Comparison of ENCODE assay signal across 20 cellular contexts in the genomic region with DNA sequence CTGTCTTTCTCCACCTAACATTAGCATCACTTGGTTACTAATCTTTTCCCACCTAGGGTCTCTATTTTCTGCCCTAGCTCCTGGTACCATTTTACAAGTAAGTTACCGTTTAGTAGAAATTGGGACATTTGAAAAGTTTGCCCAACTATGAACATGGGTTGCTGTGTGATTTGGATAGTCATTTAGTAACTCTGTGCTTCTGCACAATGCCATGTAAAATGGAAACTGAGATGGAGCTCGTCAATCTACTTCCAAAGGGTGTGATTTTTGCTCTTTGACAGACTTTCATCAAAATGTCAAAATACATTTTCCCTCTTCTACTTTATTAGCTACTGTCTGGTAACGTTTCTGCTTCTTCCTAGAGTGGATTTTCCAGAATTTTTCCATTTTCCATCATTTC.
DNase-seq lines count a peak whose midpoint lies in the region; ATAC-seq and TF ChIP-seq lines count a peak whose summit lies in the region.
"Had no signal": no experiment of that assay in that cellular context is flagged by ENCODE, and none has a peak within 500 bp of the region (broad histone marks: within the 10 kb centered on the region; RNA-seq: fewer than 3 reads in every experiment).

No MANE protein-coding gene starts in this region.

- no peak for TF ChIP-seq CTCF in CD14-positive monocyte (IDR thresholded peaks at IDR 0.05)
- no peak for TF ChIP-seq CTCF in OCI-LY1 (IDR thresholded peaks at IDR 0.05; ENCODE audit: low read length)

- H3K79me2 ChIP-seq in OCI-LY1 (ENCODE audit: insufficient read depth, low read length) = no peaks in the 10 kb centered on the region

- H3K9me3 ChIP-seq in OCI-LY1 (ENCODE audit: low read length) = 0 out of 2 replicates have a peak, but pooled peaks cover 4% of the 10 kb centered on the region
- H3K9me3 ChIP-seq: BE2C had no signal

- H3K4me3 Mint-ChIP-seq in activated CD4-positive, alpha-beta T cell treated with anti-CD3 and anti-CD28 coated beads, Interleukin-2, amount 10 ng/mL, durations not matched to agents 24 days and 14 days = no peak overlapping the region
- peak overlapping the region in 1 of 2 donors; percentile 18 for H3K4me3 Mint-ChIP-seq in CD14-positive monocyte
- H3K4me3 Mint-ChIP-seq in activated naive CD8-positive, alpha-beta T cell treated with anti-CD3 and anti-CD28 coated beads, Interleukin-2, amount 50 U/mL, for 24 hours = peak overlapping the region; percentile 5
- H3K4me3 Mint-ChIP-seq: HFFc6 had no signal

- H3K27ac Mint-ChIP-seq in activated CD4-positive, alpha-beta T cell treated with anti-CD3 and anti-CD28 coated beads, Interleukin-2, amount 10 ng/mL, durations not matched to agents 24 days and 14 days = peak overlapping the region; percentile 31
- peak overlapping the region; percentile 77 to 86 (median 85) for H3K27ac Mint-ChIP-seq in CD14-positive monocyte
- H3K27ac Mint-ChIP-seq in activated naive CD8-positive, alpha-beta T cell treated with anti-CD3 and anti-CD28 coated beads, Interleukin-2, amount 50 U/mL, for 24 hours = peak overlapping the region; percentile 84

- no peaks in the 10 kb centered on the region for H3K9me2 ChIP-seq in OCI-LY1 (ENCODE audit: low read depth, low read length)

- intact Hi-C loops in activated CD4-positive, alpha-beta T cell treated with anti-CD3 and anti-CD28 coated beads, Interleukin-2, amount 10 ng/mL, durations not matched to agents 24 days and 14 days (cut with micrococcal nuclease) = no loop called here
- intact Hi-C loops in CD14-positive monocyte (cut with micrococcal nuclease) (no loop called here), posterior vena cava (cut with DNase I) (no loop called here)

- DNase-seq in activated CD4-positive, alpha-beta T cell treated with anti-CD3 and anti-CD28 coated beads, Interleukin-2, amount 10 ng/mL, durations not matched to agents 24 days and 14 days = no peak
- no peak for DNase-seq in activated CD4-positive, alpha-beta T cell treated with anti-CD3 and anti-CD28 coated beads, Interleukin-2, amount 50 U/mL, for 4 hours
- DNase-seq in CD14-positive monocyte (ENCODE audit: low spot score) (no peak), posterior vena cava (ENCODE audit: low spot score) (no peak), iPS-NIHi11 (ENCODE audit: low spot score) (no peak)
- no peak for DNase-seq in activated naive CD8-positive, alpha-beta T cell treated with anti-CD3 and anti-CD28 coated beads, Interleukin-2, amount 50 U/mL, for 24 hours
- no peak for DNase-seq in stimulated activated CD8-positive, alpha-beta memory T cell treated with anti-CD3 and anti-CD28 coated beads, Interleukin-4, amount 100 ng/mL, for 48 hours
- DNase-seq: 8988T; BE2C; CD8-positive, alpha-beta memory T cell; DND-41; GOT3; HFFc6; NCI-H1417; NCI-H187 treated with DMSO at 0.1 percent for 48 hours; NCI-H69; NK-92 treated with Interleukin-12 subunit alpha and Interleukin-12 subunit beta, amount 100 ng/mL, for 24 hours had no signal

- no peak overlapping the region for H3K4me2 ChIP-seq in OCI-LY1 (ENCODE audit: low read length)

- H3K9me3 Mint-ChIP-seq in activated CD4-positive, alpha-beta T cell treated with anti-CD3 and anti-CD28 coated beads, Interleukin-2, amount 10 ng/mL, durations not matched to agents 24 days and 14 days = peaks cover 20% of the 10 kb centered on the region
- H3K9me3 Mint-ChIP-seq in CD14-positive monocyte = peaks cover 0 to 9% (median 4%) of the 10 kb centered on the region in 7 donors
- H3K9me3 Mint-ChIP-seq in activated naive CD8-positive, alpha-beta T cell treated with anti-CD3 and anti-CD28 coated beads, Interleukin-2, amount 50 U/mL, for 24 hours = peaks cover 36% of the 10 kb centered on the region
- H3K9me3 Mint-ChIP-seq: HFFc6 had no signal

- no peak for ATAC-seq in activated naive CD8-positive, alpha-beta T cell treated with anti-CD3 and anti-CD28 coated beads, Interleukin-2, amount 50 U/mL, for 24 hours
- ATAC-seq: K562 had no signal

- 0 out of 2 replicates have a peak overlapping the region, but pooled peaks have one; percentile 74 for H2AFZ ChIP-seq in OCI-LY1 (ENCODE audit: low read length)

- no peaks in the 10 kb centered on the region for H3K27me3 Mint-ChIP-seq in activated CD4-positive, alpha-beta T cell treated with anti-CD3 and anti-CD28 coated beads, Interleukin-2, amount 10 ng/mL, durations not matched to agents 24 days and 14 days
- H3K27me3 Mint-ChIP-seq in CD14-positive monocyte (ENCODE audit: low read depth in 3 of 3) = peaks cover 0 to 1% (median 0%) of the 10 kb centered on the region in 3 donors
- H3K27me3 Mint-ChIP-seq in activated naive CD8-positive, alpha-beta T cell treated with anti-CD3 and anti-CD28 coated beads, Interleukin-2, amount 50 U/mL, for 24 hours = no peaks in the 10 kb centered on the region
- H3K27me3 Mint-ChIP-seq: CD8-positive, alpha-beta memory T cell had no signal

- H4K20me1 ChIP-seq in OCI-LY1 (ENCODE audit: insufficient read depth, low read length) = no peaks in the 10 kb centered on the region

- peaks cover 20% of the 10 kb centered on the region for H3K4me1 Mint-ChIP-seq in activated CD4-positive, alpha-beta T cell treated with anti-CD3 and anti-CD28 coated beads, Interleukin-2, amount 10 ng/mL, durations not matched to agents 24 days and 14 days
- peaks cover 30% of the 10 kb centered on the region for H3K4me1 Mint-ChIP-seq in CD14-positive monocyte
- H3K4me1 Mint-ChIP-seq in activated naive CD8-positive, alpha-beta T cell treated with anti-CD3 and anti-CD28 coated beads, Interleukin-2, amount 50 U/mL, for 24 hours = peaks cover 35% of the 10 kb centered on the region

- H3K4me3 ChIP-seq in OCI-LY1 (ENCODE audit: low read depth, low read length, poor library complexity, severe bottlenecking) = no peak overlapping the region
- H3K4me3 ChIP-seq: K562 had no signal

- H3K36me3 ChIP-seq in OCI-LY1 (ENCODE audit: insufficient read depth, low read length) = no peaks in the 10 kb centered on the region; the same call in 1 of the 2 replicates
- H3K36me3 ChIP-seq: BE2C had no signal

- H3K36me3 Mint-ChIP-seq in activated CD4-positive, alpha-beta T cell treated with anti-CD3 and anti-CD28 coated beads, Interleukin-2, amount 10 ng/mL, durations not matched to agents 24 days and 14 days (ENCODE audit: low read depth) = peaks cover 20% of the 10 kb centered on the region
- H3K36me3 Mint-ChIP-seq in CD14-positive monocyte = no peaks in the 10 kb centered on the region
- peaks cover 27% of the 10 kb centered on the region for H3K36me3 Mint-ChIP-seq in activated naive CD8-positive, alpha-beta T cell treated with anti-CD3 and anti-CD28 coated beads, Interleukin-2, amount 50 U/mL, for 24 hours (ENCODE audit: low read depth)

- H3K9ac ChIP-seq in OCI-LY1 (ENCODE audit: low read length) = no peak overlapping the region

- no peaks in the 10 kb centered on the region for H3K27me3 ChIP-seq in OCI-LY1 (ENCODE audit: insufficient read depth, low read length)
- H3K27me3 ChIP-seq: BE2C had no signal

- H3K4me1 ChIP-seq in OCI-LY1 (ENCODE audit: insufficient read depth, low read length, severe bottlenecking) = peaks cover 5% of the 10 kb centered on the region
- H3K4me1 ChIP-seq: BE2C had no signal

- H3K27ac ChIP-seq in OCI-LY1 (ENCODE audit: low read depth, low read length, poor library complexity, severe bottlenecking) = no peak overlapping the region
- H3K27ac ChIP-seq: RWPE1 had no signal

- no peaks in the 10 kb centered on the region; the same call in 1 of the 2 replicates for H3F3A ChIP-seq in OCI-LY1 (ENCODE audit: insufficient read depth, low read length)

Comparison
In these comparisons a context has a peak if more than half of its experiments do, and no peak if none do; other contexts are left out.
1. H3K27ac Mint-ChIP-seq: peak in every context shown above with its lines; median percentile 85 in CD14-positive monocyte; 84 in activated naive CD8-positive, alpha-beta T cell treated with anti-CD3 and anti-CD28 coated beads, Interleukin-2, amount 50 U/mL, for 24 hours; 31 in activated CD4-positive, alpha-beta T cell treated with anti-CD3 and anti-CD28 coated beads, Interleukin-2, amount 10 ng/mL, durations not matched to agents 24 days and 14 days.